ENCODE assay signal across 13 cellular contexts in the genomic region with DNA sequence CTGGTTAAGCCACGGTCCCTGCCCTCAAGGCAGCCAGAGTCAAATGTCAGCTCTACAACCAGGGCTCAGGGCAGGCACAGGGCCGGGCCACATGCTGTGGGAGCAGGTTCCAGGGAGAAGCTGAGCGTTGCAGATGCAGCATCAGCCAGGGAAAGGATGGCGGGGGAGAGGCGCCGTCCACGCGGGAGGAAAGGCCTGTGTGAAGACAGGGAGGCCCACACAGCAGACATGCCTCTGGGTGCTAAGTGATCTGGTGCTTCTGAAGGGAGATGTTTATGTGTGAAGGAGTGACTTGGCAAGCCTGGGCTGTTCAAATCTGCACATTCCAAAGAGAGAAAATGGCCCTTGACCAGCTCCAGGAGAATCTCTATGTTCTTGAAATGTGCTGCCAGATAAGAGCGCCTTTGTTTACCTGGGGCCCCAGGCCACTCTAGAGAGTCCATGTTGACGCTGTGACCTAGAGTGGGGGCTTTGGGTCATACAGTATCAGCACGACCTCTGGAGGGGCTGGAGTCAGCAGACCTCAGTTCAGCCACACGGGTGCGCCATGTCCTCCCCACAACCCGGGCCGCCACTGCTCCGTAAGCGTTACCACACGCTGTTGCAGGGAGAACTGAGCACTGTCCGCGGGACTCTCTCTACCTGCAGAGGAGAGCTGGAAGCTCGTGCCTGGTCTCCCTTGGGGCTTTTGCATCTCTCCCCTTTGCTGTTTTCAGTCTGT. TPM values are rescaled to one million over a fixed set of nuclear protein-coding genes. Genes with fewer than 3 reads are reported as not detected.
DNase-seq lines count a peak whose midpoint lies in the region; ATAC-seq and TF ChIP-seq lines count a peak whose summit lies in the region.
"Had no signal": no experiment of that assay in that cellular context is flagged by ENCODE, and none has a peak within 500 bp of the region (broad histone marks: within the 10 kb centered on the region; RNA-seq: fewer than 3 reads in every experiment).

No MANE protein-coding gene starts in this region.

- DNase-seq in GM10266 (ENCODE audit: extremely low spot score) (no peak), progenitor cell of endocrine pancreas (ENCODE audit: low spot score, unreplicated experiment) (no peak), CD1c-positive myeloid dendritic cell (ENCODE audit: extremely low spot score) (no peak), KG1 (lab: John Stamatoyannopoulos, UW) (no peak)
- no peak for DNase-seq in effector memory CD8-positive, alpha-beta T cell
- DNase-seq: DMS79 treated with DMSO at 0.1 percent for 48 hours; GOT3; immature natural killer cell; NCI-H2029 treated with DMSO at 0.1 percent for 48 hours; stimulated activated CD4-positive, alpha-beta T cell treated with anti-CD3 and anti-CD28 coated beads, Interleukin-15, amount 100 ng/mL, for 24 hours; T-cell had no signal

- H3K27me3 Mint-ChIP-seq in IgD-negative memory B cell (no peaks in the 10 kb centered on the region), progenitor cell of endocrine pancreas (no peaks in the 10 kb centered on the region)
- H3K27me3 Mint-ChIP-seq in effector memory CD8-positive, alpha-beta T cell = no peaks in the 10 kb centered on the region
- H3K27me3 Mint-ChIP-seq: T-cell had no signal

- H3K4me1 Mint-ChIP-seq in IgD-negative memory B cell (peaks cover 38 to 51% (median 49%) of the 10 kb centered on the region in 3 donors), progenitor cell of endocrine pancreas (ENCODE audit: low read depth) (peaks cover 16% of the 10 kb centered on the region)
- H3K4me1 Mint-ChIP-seq in effector memory CD8-positive, alpha-beta T cell (ENCODE audit: low read depth in 2 of 2) = peaks cover 17 to 21% of the 10 kb centered on the region in 2 donors

- H3K4me3 Mint-ChIP-seq in IgD-negative memory B cell (peak overlapping the region in 1 of 4 donors; percentile 78), progenitor cell of endocrine pancreas (ENCODE audit: low read depth) (no peak overlapping the region)
- no peak overlapping the region for H3K4me3 Mint-ChIP-seq in effector memory CD8-positive, alpha-beta T cell
- H3K4me3 Mint-ChIP-seq: immature natural killer cell, T-cell had no signal

- H3K9me3 Mint-ChIP-seq in IgD-negative memory B cell (no peaks in the 10 kb centered on the region), progenitor cell of endocrine pancreas (ENCODE audit: low read depth) (no peaks in the 10 kb centered on the region)
- H3K9me3 Mint-ChIP-seq in effector memory CD8-positive, alpha-beta T cell = no peaks in the 10 kb centered on the region
- H3K9me3 Mint-ChIP-seq: immature natural killer cell, T-cell had no signal

- H3K36me3 Mint-ChIP-seq in IgD-negative memory B cell (peaks cover 6% of the 10 kb centered on the region), progenitor cell of endocrine pancreas (ENCODE audit: insufficient read depth) (peaks cover 30% of the 10 kb centered on the region)
- peaks cover 30% of the 10 kb centered on the region for H3K36me3 Mint-ChIP-seq in effector memory CD8-positive, alpha-beta T cell (ENCODE audit: insufficient read depth)

- ATAC-seq in effector memory CD8-positive, alpha-beta T cell (replicated peaks) = no peak
- ATAC-seq in GM21717 (IDR thresholded peaks at IDR 0.05; ENCODE audit: unreplicated experiment) = no peak

- TF ChIP-seq CTCF in GM10266 (IDR thresholded peaks at IDR 0.05; ENCODE audit: control insufficient read depth, insufficient read depth, low read depth, missing control alignments) (peak; percentile 25), progenitor cell of endocrine pancreas (IDR thresholded peaks at IDR 0.05; ENCODE audit: unreplicated experiment) (peak; percentile 50)

- H3K27ac Mint-ChIP-seq in IgD-negative memory B cell (peak overlapping the region; percentile 33 to 88 (median 88)), progenitor cell of endocrine pancreas (peak overlapping the region; percentile 78)
- H3K27ac Mint-ChIP-seq in effector memory CD8-positive, alpha-beta T cell = peak overlapping the region; percentile 75 to 87
- H3K27ac Mint-ChIP-seq: T-cell had no signal

RNA-seq across cellular contexts. Expression of gene ATF5, which starts 15.9 kb away (rescaled TPM):
- polyA plus RNA-seq in IgD-negative memory B cell = 3.4 TPM
- total RNA-seq in progenitor cell of endocrine pancreas = 14.5 and 15.9 TPM in 2 replicates

RNA-seq across cellular contexts. Expression of gene NUP62, which starts 16.2 kb away (rescaled TPM):
- polyA plus RNA-seq in IgD-negative memory B cell = 62.9 TPM
- 80.8 and 85.9 TPM in 2 replicates for total RNA-seq in progenitor cell of endocrine pancreas

RNA-seq across cellular contexts. Expression of gene IL4I1, which starts 16.4 kb away (rescaled TPM):
- 0.39 TPM for polyA plus RNA-seq in IgD-negative memory B cell
- 0.24 and 0.40 TPM in 2 replicates for total RNA-seq in progenitor cell of endocrine pancreas

RNA-seq across cellular contexts. Expression of gene TBC1D17, which starts 35.6 kb away (rescaled TPM):
- 19.1 TPM for polyA plus RNA-seq in IgD-negative memory B cell
- total RNA-seq in progenitor cell of endocrine pancreas = 44.6 and 45.4 TPM in 2 replicates

RNA-seq across cellular contexts. Expression of gene AKT1S1, which starts 36.0 kb away (rescaled TPM):
- 5.0 TPM for polyA plus RNA-seq in IgD-negative memory B cell
- total RNA-seq in progenitor cell of endocrine pancreas = 41.5 and 48.8 TPM in 2 replicates
